Comparison of ENCODE assay signal across 16 cellular contexts in the genomic region with DNA sequence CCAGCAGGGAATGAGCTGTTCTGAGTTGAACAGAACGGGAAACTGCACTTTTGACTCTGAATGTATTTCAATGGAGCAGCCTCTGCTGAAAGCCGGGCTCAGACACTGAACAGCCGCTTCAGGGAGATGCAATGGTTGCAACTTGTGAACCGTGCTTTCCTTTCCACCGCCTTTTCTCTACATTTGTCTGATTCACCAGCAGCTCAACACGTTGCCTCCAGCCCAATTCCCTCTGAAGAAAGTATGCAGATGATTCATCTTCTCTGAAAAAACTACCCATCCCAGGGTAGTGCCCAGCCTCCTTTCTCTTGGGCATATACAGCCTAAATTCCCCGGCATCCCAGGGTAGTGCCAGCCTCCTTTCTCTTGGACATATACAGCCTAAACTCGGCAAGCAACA.
A peak's percentile ranks its signal among the peaks of the same experiment; 100 is the strongest.
DNase-seq lines count a peak whose midpoint lies in the region; ATAC-seq and TF ChIP-seq lines count a peak whose summit lies in the region.
"Had no signal": no experiment of that assay in that cellular context is flagged by ENCODE, and none has a peak within 500 bp of the region (broad histone marks: within the 10 kb centered on the region; RNA-seq: fewer than 3 reads in every experiment).

No MANE protein-coding gene starts in this region.

- TF ChIP-seq CTCF in RWPE1 (conservative IDR thresholded peaks at IDR 0.05; ENCODE audit: low read depth) (no peak), psoas muscle (IDR thresholded peaks at IDR 0.05) (no peak)

- no peaks in the 10 kb centered on the region for H3K9me3 Mint-ChIP-seq in activated naive CD8-positive, alpha-beta T cell treated with anti-CD3 and anti-CD28 coated beads, Interleukin-2, amount 50 U/mL, for 24 hours

- no peak for ATAC-seq in psoas muscle
- no peak for ATAC-seq in HG03469 (IDR thresholded peaks at IDR 0.05; ENCODE audit: unreplicated experiment)
- ATAC-seq in activated naive CD8-positive, alpha-beta T cell treated with anti-CD3 and anti-CD28 coated beads, Interleukin-2, amount 50 U/mL, for 24 hours, result no peak
- ATAC-seq: stimulated activated effector memory CD8-positive, alpha-beta T cell treated with anti-CD3 and anti-CD28 coated beads, Interleukin-12 subunit alpha, Interleukin-12 subunit beta, amount 100 ng/mL, for 72 hours had no signal

- H3K4me1 Mint-ChIP-seq in activated naive CD8-positive, alpha-beta T cell treated with anti-CD3 and anti-CD28 coated beads, Interleukin-2, amount 50 U/mL, for 24 hours, result no peaks in the 10 kb centered on the region

- 65 to 76% (median 66%) methylated on average over 8 of the region's 8 CpGs for WGBS in psoas muscle, 3 donors

- CTCF ChIA-PET in RWPE1 (lab: Yijun Ruan, JAX), result no interaction called here

- no peak overlapping the region for H3K27ac Mint-ChIP-seq in activated naive CD8-positive, alpha-beta T cell treated with anti-CD3 and anti-CD28 coated beads, Interleukin-2, amount 50 U/mL, for 24 hours
- H3K27ac Mint-ChIP-seq: stimulated activated effector memory CD8-positive, alpha-beta T cell treated with anti-CD3 and anti-CD28 coated beads, Interleukin-12 subunit alpha, Interleukin-12 subunit beta, amount 100 ng/mL, for 72 hours had no signal

- H3K4me3 Mint-ChIP-seq in activated naive CD8-positive, alpha-beta T cell treated with anti-CD3 and anti-CD28 coated beads, Interleukin-2, amount 50 U/mL, for 24 hours, result no peak overlapping the region
- H3K4me3 Mint-ChIP-seq: stimulated activated effector memory CD8-positive, alpha-beta T cell treated with anti-CD3 and anti-CD28 coated beads, Interleukin-12 subunit alpha, Interleukin-12 subunit beta, amount 100 ng/mL, for 72 hours had no signal

- POLR2A ChIA-PET in RWPE1 (lab: Yijun Ruan, JAX; ENCODE audit: low non-redundant PET), result no interaction called here

- H3K36me3 ChIP-seq in psoas muscle (ENCODE audit: insufficient read depth in 1 of 2, low read depth in 1 of 2), result no peaks in the 10 kb centered on the region
- H3K36me3 ChIP-seq: ascending aorta had no signal

- H3K27ac ChIP-seq in RWPE1 (no peak overlapping the region), psoas muscle (peak overlapping the region; percentile 85)
- H3K27ac ChIP-seq: ascending aorta had no signal

- DNase-seq in ELR (ENCODE audit: low read depth), result peak; percentile 72
- peak; percentile 82 for DNase-seq in RWPE1 (ENCODE audit: low spot score)
- peak; percentile 73 for DNase-seq in fibroblast of peridontal ligament (ENCODE audit: extremely low read depth)
- DNase-seq in psoas muscle, result no peak
- DNase-seq in T-helper 9 cell, result no peak
- DNase-seq in activated naive CD8-positive, alpha-beta T cell treated with anti-CD3 and anti-CD28 coated beads, Interleukin-2, amount 50 U/mL, for 24 hours, result no peak
- no peak for DNase-seq in SIG-M5 (lab: John Stamatoyannopoulos, UW)
- DNase-seq: activated T-cell treated with anti-CD3 and anti-CD28 coated beads, Interleukin-2, amount 50 U/mL, for 1 hour; H7; NCI-H446 treated with DMSO at 0.1 percent for 48 hours; occipital lobe; RPMI8226; stimulated activated CD4-positive, alpha-beta T cell treated with anti-CD3 and anti-CD28 coated beads, Interleukin-1b, Interleukin-23, amount 100 ng/mL, for 48 hours had no signal

- intact Hi-C loops in psoas muscle (cut with DNase I), result loop anchor here in 1 of 2 donors (5.0 kb wide), 1 partner anchor 124 kb away; no protein-coding TSS in a partner anchor

- no peak overlapping the region for H3K4me3 ChIP-seq in psoas muscle
- H3K4me3 ChIP-seq: ascending aorta had no signal

- peaks cover 75% of the 10 kb centered on the region for H3K4me1 ChIP-seq in psoas muscle

- H3K27me3 ChIP-seq in psoas muscle (ENCODE audit: insufficient read depth in 3 of 3, low read length in 2 of 3), result no peaks in the 10 kb centered on the region
- H3K27me3 ChIP-seq: ascending aorta had no signal

- no peaks in the 10 kb centered on the region for H3K9me3 ChIP-seq in psoas muscle
- H3K9me3 ChIP-seq: ascending aorta had no signal

- H3K27me3 Mint-ChIP-seq in activated naive CD8-positive, alpha-beta T cell treated with anti-CD3 and anti-CD28 coated beads, Interleukin-2, amount 50 U/mL, for 24 hours, result no peaks in the 10 kb centered on the region

- no peaks in the 10 kb centered on the region for H3K36me3 Mint-ChIP-seq in activated naive CD8-positive, alpha-beta T cell treated with anti-CD3 and anti-CD28 coated beads, Interleukin-2, amount 50 U/mL, for 24 hours (ENCODE audit: low read depth)
- H3K36me3 Mint-ChIP-seq: stimulated activated effector memory CD8-positive, alpha-beta T cell treated with anti-CD3 and anti-CD28 coated beads, Interleukin-12 subunit alpha, Interleukin-12 subunit beta, amount 100 ng/mL, for 72 hours had no signal

Comparison
In these comparisons a context has a peak if more than half of its experiments do, and no peak if none do; other contexts are left out.
1. DNase-seq: peak in ELR (single experiment), RWPE1 (single experiment) and fibroblast of peridontal ligament (single experiment); none in psoas muscle (0 of 2), T-helper 9 cell (single experiment), activated naive CD8-positive, alpha-beta T cell treated with anti-CD3 and anti-CD28 coated beads, Interleukin-2, amount 50 U/mL, for 24 hours (single experiment) and SIG-M5 (single experiment).